Comparison of ENCODE assay signal across 22 cellular contexts in the genomic region with DNA sequence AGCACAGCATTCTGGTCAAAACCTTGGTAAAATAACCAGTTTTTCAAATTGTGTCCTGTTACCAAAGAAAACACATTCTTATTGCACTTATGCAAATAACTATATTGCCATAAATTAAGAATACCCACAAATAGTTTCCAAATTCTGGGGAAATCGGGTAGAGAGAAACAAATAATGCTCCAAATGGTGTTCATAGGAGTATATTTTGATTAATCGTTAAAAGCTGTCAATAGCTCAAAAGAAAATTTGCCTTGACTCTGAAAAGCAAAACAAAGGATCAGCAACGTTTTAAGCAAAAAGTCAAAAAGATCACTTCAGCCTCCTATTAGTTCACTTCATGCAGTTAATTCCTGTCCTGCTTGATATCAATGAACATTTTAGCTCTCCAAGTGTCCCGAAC. TPM values are rescaled to one million over a fixed set of nuclear protein-coding genes. Genes with fewer than 3 reads are reported as not detected.
DNase-seq lines count a peak whose midpoint lies in the region; ATAC-seq and TF ChIP-seq lines count a peak whose summit lies in the region.
"Had no signal": no experiment of that assay in that cellular context is flagged by ENCODE, and none has a peak within 500 bp of the region (broad histone marks: within the 10 kb centered on the region; RNA-seq: fewer than 3 reads in every experiment).

No MANE protein-coding gene starts in this region.

- H3K27ac ChIP-seq in CD8-positive, alpha-beta memory T cell (ENCODE audit: low read depth, low read length) = no peak overlapping the region
- H3K27ac ChIP-seq: 22Rv1, C4-2B had no signal

- CTCF ChIA-PET in CD8-positive, alpha-beta memory T cell (lab: Charles Lee) = interaction anchor here (1.0 to 11.4 kb wide), 4 partner anchors 9 to 105 kb away, joined by 3 to 180 read pairs (median 34); no protein-coding TSS in a partner anchor

- H3K27ac Mint-ChIP-seq in CD8-positive, alpha-beta memory T cell = peak overlapping the region; percentile 39 to 98 (median 92)
- H3K27ac Mint-ChIP-seq in T-helper 17 cell (peak overlapping the region; percentile 99), endothelial cell (ENCODE audit: unreplicated experiment) (no peak overlapping the region)
- H3K27ac Mint-ChIP-seq: HFFc6, mesothelial cell of epicardium had no signal

- peak overlapping the region; percentile 88 for H3K4me3 ChIP-seq in CD8-positive, alpha-beta memory T cell (ENCODE audit: low read length)

- no peaks in the 10 kb centered on the region for H3K9me3 Mint-ChIP-seq in CD8-positive, alpha-beta memory T cell
- peaks cover 28% of the 10 kb centered on the region for H3K9me3 Mint-ChIP-seq in endothelial cell (ENCODE audit: unreplicated experiment)

- peak overlapping the region; percentile 74 to 100 (median 98) for H3K4me3 Mint-ChIP-seq in CD8-positive, alpha-beta memory T cell
- peak overlapping the region; percentile 93 for H3K4me3 Mint-ChIP-seq in T-helper 17 cell
- peak overlapping the region; percentile 72 for H3K4me3 Mint-ChIP-seq in endothelial cell (ENCODE audit: unreplicated experiment)
- H3K4me3 Mint-ChIP-seq: HFFc6, mesothelial cell of epicardium had no signal

- H3K27me3 Mint-ChIP-seq in CD8-positive, alpha-beta memory T cell = peaks cover 0 to 3% of the 10 kb centered on the region in 2 donors
- H3K27me3 Mint-ChIP-seq in T-helper 17 cell (no peaks in the 10 kb centered on the region), endothelial cell (ENCODE audit: unreplicated experiment) (peaks cover 2% of the 10 kb centered on the region)

- peaks cover 30 to 75% (median 31%) of the 10 kb centered on the region in 3 donors for H3K36me3 Mint-ChIP-seq in CD8-positive, alpha-beta memory T cell
- H3K36me3 Mint-ChIP-seq in T-helper 17 cell (ENCODE audit: low read depth) = peaks cover 18% of the 10 kb centered on the region
- H3K36me3 Mint-ChIP-seq in endothelial cell (ENCODE audit: low read depth, unreplicated experiment) = peaks cover 72% of the 10 kb centered on the region

- no peak for TF ChIP-seq CTCF in endothelial cell (IDR thresholded peaks at IDR 0.05; ENCODE audit: unreplicated experiment)

- H3K4me1 ChIP-seq in CD8-positive, alpha-beta memory T cell (ENCODE audit: insufficient read depth, low read length) = peaks cover 56% of the 10 kb centered on the region

- H3K9me3 ChIP-seq in CD8-positive, alpha-beta memory T cell (ENCODE audit: low read length) = no peaks in the 10 kb centered on the region
- no peaks in the 10 kb centered on the region for H3K9me3 ChIP-seq in T-helper 17 cell (ENCODE audit: control insufficient read depth, low read length, poor library complexity, severe bottlenecking)

- H3K27me3 ChIP-seq in CD8-positive, alpha-beta memory T cell (ENCODE audit: insufficient read depth, low read length, poor library complexity, severe bottlenecking) = no peaks in the 10 kb centered on the region

- H3K36me3 ChIP-seq in CD8-positive, alpha-beta memory T cell (ENCODE audit: insufficient read depth, low read length) = peaks cover 6% of the 10 kb centered on the region

- peaks cover 67 to 76% (median 74%) of the 10 kb centered on the region in 3 donors for H3K4me1 Mint-ChIP-seq in CD8-positive, alpha-beta memory T cell
- peaks cover 61% of the 10 kb centered on the region for H3K4me1 Mint-ChIP-seq in T-helper 17 cell
- peaks cover 65% of the 10 kb centered on the region for H3K4me1 Mint-ChIP-seq in endothelial cell (ENCODE audit: unreplicated experiment)
- H3K4me1 Mint-ChIP-seq: mesothelial cell of epicardium had no signal

- POLR2A ChIA-PET in CD8-positive, alpha-beta memory T cell (lab: Charles Lee) = interaction anchor here (1.7 kb wide), 1 partner anchor 23 kb away, joined by 9 read pairs; no protein-coding TSS in a partner anchor

- DNase-seq in DMS53 (lab: John Stamatoyannopoulos, UW) (peak; percentile 24), DMS53 treated with DMSO at 0.1 percent for 48 hours (lab: John Stamatoyannopoulos, UW; ENCODE audit: unreplicated experiment) (no peak), T-helper 17 cell (no peak), endothelial cell (ENCODE audit: low spot score) (no peak), NCI-H128 (lab: John Stamatoyannopoulos, UW; ENCODE audit: unreplicated experiment) (no peak), NCI-H748 treated with DMSO at 0.1 percent for 48 hours (lab: John Stamatoyannopoulos, UW) (no peak), AML-193 (lab: John Stamatoyannopoulos, UW) (no peak)
- DNase-seq in CD8-positive, alpha-beta memory T cell = no peak
- DNase-seq: activated CD4-positive, alpha-beta T cell treated with anti-CD3 and anti-CD28 coated beads for 4 hours; activated effector memory CD4-positive, alpha-beta T cell treated with Interleukin-2 at 50 U/mL for 16 hours; HFFc6; hypothalamus; kidney glomerular epithelial cell; NCI-H187; SHP77 treated with DMSO at 0.1 percent for 48 hours; T-helper 9 cell had no signal

- no peak for ATAC-seq in T-helper 17 cell

RNA-seq across cellular contexts. Expression of gene CEACAM21, which starts 22.2 kb away (rescaled TPM):
- 10 to 100 TPM; 26.8 to 29.2 TPM for total RNA-seq in CD8-positive, alpha-beta memory T cell
- polyA plus RNA-seq in CD8-positive, alpha-beta memory T cell = 46.6 TPM
- 10 to 100 TPM; 40.5 to 44.4 TPM for total RNA-seq in T-helper 17 cell
- 74.1 TPM for total RNA-seq in endothelial cell (ENCODE audit: unreplicated experiment)
- total RNA-seq: Daoy, fibroblast of villous mesenchyme, HFFc6, mesothelial cell of epicardium, NCI-H460 had no signal
